ENCODE assay signal across 17 cellular contexts in the genomic region with DNA sequence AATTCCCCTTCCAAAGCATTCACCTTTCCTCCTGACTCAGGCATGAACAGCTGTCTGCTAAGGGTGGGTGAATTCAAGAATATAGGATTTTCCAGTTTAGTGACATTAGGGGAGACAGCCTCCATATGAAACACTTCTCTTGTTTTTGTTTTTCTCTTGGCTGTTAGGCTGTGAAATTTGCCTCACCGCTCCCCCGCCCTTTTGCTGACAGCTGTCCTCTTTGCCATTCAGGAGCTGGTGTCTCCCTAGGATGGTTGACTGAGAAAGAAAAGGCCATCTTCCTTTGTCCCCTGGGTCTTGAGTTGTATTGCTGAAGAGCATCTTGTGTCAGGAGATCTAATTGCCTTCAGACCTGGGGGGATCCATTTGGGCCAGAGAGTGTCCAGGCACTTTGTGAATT.
"Had no signal": no experiment of that assay in that cellular context is flagged by ENCODE, and none has a peak within 500 bp of the region (broad histone marks: within the 10 kb centered on the region; RNA-seq: fewer than 3 reads in every experiment).

No MANE protein-coding gene starts in this region.

- H3K4me3 ChIP-seq: adrenal gland, hepatocyte, prostate gland, skin epidermis, stomach, upper lobe of left lung had no signal

- H3K27ac Mint-ChIP-seq: activated naive CD4-positive, alpha-beta T cell treated with anti-CD3 and anti-CD28 coated beads, Interleukin-2, amount 50 U/mL, for 72 hours had no signal

- H3K4me2 ChIP-seq: hepatocyte had no signal

- H2AFZ ChIP-seq: hepatocyte had no signal

- ATAC-seq: activated naive CD4-positive, alpha-beta T cell treated with anti-CD3 and anti-CD28 coated beads, Interleukin-2, amount 50 U/mL, for 72 hours; left cardiac atrium; right cardiac atrium had no signal

- H3K4me1 ChIP-seq: adrenal gland, prostate gland had no signal

- H3K27ac ChIP-seq: adrenal gland, hepatocyte, prostate gland, skin epidermis, upper lobe of left lung had no signal

- H3K9me3 ChIP-seq: adrenal gland, prostate gland had no signal

- H3K27me3 ChIP-seq: adrenal gland, hepatocyte, stomach, upper lobe of left lung had no signal

- H3K36me3 ChIP-seq: adrenal gland, prostate gland had no signal

- DNase-seq: activated CD4-positive, alpha-beta T cell treated with anti-CD3 and anti-CD28 coated beads for 1 hour; activated CD4-positive, alpha-beta T cell treated with anti-CD3 and anti-CD28 coated beads, Interleukin-2, amount 50 U/mL, for 48 hours; activated gamma-delta T cell; adrenal gland; cerebellar nuclear complex; effector memory CD4-positive, alpha-beta T cell; left cardiac atrium; right cardiac atrium; stimulated activated CD4-positive, alpha-beta T cell treated with anti-CD3 and anti-CD28 coated beads, Interleukin-15, amount 100 ng/mL, for 24 hours; stimulated activated CD4-positive, alpha-beta T cell treated with anti-CD3 and anti-CD28 coated beads, Interleukin-2, amount 100 ng/mL, for 48 hours; stomach; T-helper 2 cell had no signal
